ENCODE assay signal across 8 cellular contexts in genomic region chr1:17587693-17588047, GRCh38. TPM values are rescaled to one million over a fixed set of nuclear protein-coding genes. Genes with fewer than 3 reads are reported as not detected.
DNase-seq lines count a peak whose midpoint lies in the region; ATAC-seq and TF ChIP-seq lines count a peak whose summit lies in the region.

No MANE protein-coding gene starts in this region.

- H3K36me3 ChIP-seq in heart left ventricle: peaks cover 0 to 7% (median 0%) of the 10 kb centered on the region in 9 donors
- no peaks in the 10 kb centered on the region for H3K36me3 ChIP-seq in rectal smooth muscle tissue (ENCODE audit: control insufficient read depth, insufficient read depth, low read length)

- H3K4me1 ChIP-seq in heart left ventricle (peaks cover 0 to 61% (median 35%) of the 10 kb centered on the region in 12 donors), rectal smooth muscle tissue (ENCODE audit: control insufficient read depth, insufficient read depth, low read length) (peaks cover 21% of the 10 kb centered on the region)

- TF ChIP-seq CTCF in heart left ventricle (IDR thresholded peaks at IDR 0.05): no peak

- H3K27ac ChIP-seq in heart left ventricle: peak overlapping the region; percentile 40 to 92 (median 83)
- peak overlapping the region; percentile 71 for H3K27ac ChIP-seq in rectal smooth muscle tissue (ENCODE audit: low read depth, low read length)

- H3K4me3 ChIP-seq in heart left ventricle (no peak overlapping the region), rectal smooth muscle tissue (ENCODE audit: low read length) (no peak overlapping the region)

- H3K9ac ChIP-seq in rectal smooth muscle tissue (ENCODE audit: low read length): no peak overlapping the region

- DNase-seq in ELF-1 (ENCODE audit: low read depth, low spot score) (peak; percentile 93), T1000 (lab: John Stamatoyannopoulos, UW) (peak; percentile 30), heart left ventricle (no peak), SHP77 treated with DMSO at 0.1 percent for 48 hours (lab: John Stamatoyannopoulos, UW) (no peak), DMS53 treated with DMSO at 0.1 percent for 48 hours (lab: John Stamatoyannopoulos, UW; ENCODE audit: unreplicated experiment) (no peak), UCSD-AML1 (lab: John Stamatoyannopoulos, UW; ENCODE audit: unreplicated experiment) (no peak)

- no peak for TF ChIP-seq POLR2A in heart left ventricle (IDR thresholded peaks at IDR 0.05)

- peak; percentile 1 to 34 (median 9) for ATAC-seq in heart left ventricle
- no peak for ATAC-seq in HG03442 (IDR thresholded peaks at IDR 0.05; ENCODE audit: unreplicated experiment)

- H3K9me3 ChIP-seq in heart left ventricle: no peaks in the 10 kb centered on the region

- 53 to 60% (median 56%) methylated on average over 2 to 3 of the region's 3 CpGs for WGBS in heart left ventricle, 4 donors

- intact Hi-C loops in heart left ventricle (cut with DNase I): no loop called here

- H3K27me3 ChIP-seq in heart left ventricle: no peaks in the 10 kb centered on the region
- H3K27me3 ChIP-seq in rectal smooth muscle tissue (ENCODE audit: control insufficient read depth, insufficient read depth, low read length): no peaks in the 10 kb centered on the region

RNA-seq across cellular contexts. Expression of gene ARHGEF10L, which starts 48.2 kb away (rescaled TPM):
- total RNA-seq in heart left ventricle: 10 to 100 TPM; 44.6 to 72.8 (median 57.5) TPM
- polyA plus RNA-seq in heart left ventricle: 10 to 100 TPM; 57.9 to 65.8 TPM

Comparison
In these comparisons a context has a peak if more than half of its experiments do, and no peak if none do; other contexts are left out.
1. DNase-seq: peak in ELF-1 (single experiment) and T1000 (single experiment); none in heart left ventricle (0 of 5), SHP77 treated with DMSO at 0.1 percent for 48 hours (single experiment), DMS53 treated with DMSO at 0.1 percent for 48 hours (single experiment) and UCSD-AML1 (single experiment).